Comparison of ENCODE assay signal across 7 cellular contexts in the genomic region with DNA sequence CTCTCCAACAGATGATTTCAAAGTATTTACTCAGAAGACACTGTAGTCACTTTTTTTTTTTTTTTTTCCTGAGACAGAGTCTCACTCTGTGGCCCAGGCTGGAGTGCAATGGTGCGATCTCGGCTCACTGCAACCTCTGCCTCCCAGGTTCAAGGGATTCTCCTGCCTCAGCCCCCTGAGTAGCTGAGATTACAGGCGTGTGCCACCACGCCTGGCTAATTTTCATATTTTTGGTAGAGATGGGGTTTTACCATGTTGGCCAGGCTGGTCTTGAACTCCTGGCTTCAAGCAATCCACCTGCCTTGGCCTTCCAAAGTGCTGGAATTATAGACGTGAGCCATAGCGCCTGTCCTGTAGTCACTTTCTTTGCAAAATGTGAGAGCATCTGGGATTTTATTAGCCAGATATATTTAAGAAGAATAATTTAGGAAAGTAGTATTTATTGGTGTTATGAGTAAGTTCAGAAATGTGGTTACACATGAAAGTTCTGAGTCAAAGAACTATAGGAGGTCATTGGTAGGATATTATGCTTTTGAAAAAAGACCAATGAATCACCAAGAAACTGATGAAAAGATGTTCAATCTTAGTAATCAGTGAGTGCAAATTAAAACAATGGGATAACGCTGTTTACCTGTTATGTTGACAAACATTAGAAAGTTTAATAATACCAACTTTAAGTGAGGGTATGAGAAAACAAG.
DNase-seq lines count a peak whose midpoint lies in the region; ATAC-seq, FAIRE-seq and TF ChIP-seq lines count a peak whose summit lies in the region.
"Not testable (repeated sequence)": the region's sequence is repeated elsewhere in the genome, so short reads cannot be mapped to it uniquely, and the experiment has no call there.

No MANE protein-coding gene starts in this region.

- H2AK9ac ChIP-seq in IMR-90 (replicated peaks; ENCODE audit: low read depth, low read length, poor library complexity) = not testable (repeated sequence)

- not testable (repeated sequence) for H4K8ac ChIP-seq in IMR-90 (ENCODE audit: low read depth in 2 of 2, low read length in 2 of 2)

- peaks cover 19% of the 10 kb centered on the region for H3K36me3 Mint-ChIP-seq in activated CD4-positive, alpha-beta T cell treated with anti-CD3 and anti-CD28 coated beads for 36 hours (ENCODE audit: low read depth)
- H3K36me3 Mint-ChIP-seq in activated CD8-positive, alpha-beta T cell treated with anti-CD3 and anti-CD28 coated beads for 36 hours (ENCODE audit: low read depth) = peaks cover 15% of the 10 kb centered on the region
- peaks cover 1 to 11% of the 10 kb centered on the region in 2 donors for H3K36me3 Mint-ChIP-seq in activated T-cell treated with anti-CD3 and anti-CD28 coated beads, Interleukin-2, amount 50 U/mL, for 72 hours (ENCODE audit: insufficient read depth in 2 of 2)
- not testable (repeated sequence) for H3K36me3 Mint-ChIP-seq in activated naive CD8-positive, alpha-beta T cell

- H3K27me3 ChIP-seq in IMR-90 (ENCODE audit: control insufficient read depth, insufficient read depth, low read length) = not testable (repeated sequence)

- CTCF ChIA-PET in IMR-90 (lab: Yijun Ruan, JAX) = interaction anchor here (1.0 kb wide), 1 partner anchor 10 kb away, joined by 4 read pairs; no protein-coding TSS in a partner anchor
- CTCF ChIA-PET in activated CD4-positive, alpha-beta T cell treated with anti-CD3 and anti-CD28 coated beads for 36 hours (lab: Charles Lee) = interaction anchor here (0.5 kb wide), 1 partner anchor 1364 kb away, joined by 4 read pairs; no protein-coding TSS in a partner anchor
- CTCF ChIA-PET in activated CD8-positive, alpha-beta T cell treated with anti-CD3 and anti-CD28 coated beads for 36 hours (lab: Charles Lee) = not testable (repeated sequence)

- H4K20me1 ChIP-seq in IMR-90 (ENCODE audit: insufficient read depth, low read length) = not testable (repeated sequence)

- intact Hi-C loops in IMR-90 (cut with micrococcal nuclease) = not testable (repeated sequence)
- intact Hi-C loops in activated CD4-positive, alpha-beta T cell treated with anti-CD3 and anti-CD28 coated beads for 36 hours (cut with DNase I, micrococcal nuclease) = loop anchor here in 1 of 2 experiments (2.0 kb wide), 2 partner anchors 33 to 75 kb away; no protein-coding TSS in a partner anchor
- intact Hi-C loops in activated CD8-positive, alpha-beta T cell treated with anti-CD3 and anti-CD28 coated beads for 36 hours (cut with micrococcal nuclease) = loop anchor here (2.0 kb wide), 1 partner anchor 31 kb away; no protein-coding TSS in a partner anchor

- H3K18ac ChIP-seq in IMR-90 (ENCODE audit: low read depth, low read length) = not testable (repeated sequence)

- POLR2A ChIA-PET in IMR-90 (lab: Charles Lee; ENCODE audit: unreplicated experiment); activated CD4-positive, alpha-beta T cell treated with anti-CD3 and anti-CD28 coated beads for 36 hours (lab: Charles Lee); activated CD8-positive, alpha-beta T cell treated with anti-CD3 and anti-CD28 coated beads for 36 hours (lab: Charles Lee): not testable (repeated sequence)

- not testable (repeated sequence) for H3K9me1 ChIP-seq in IMR-90 (ENCODE audit: insufficient read depth, low read length)

- ATAC-seq in IMR-90 (ENCODE audit: low read depth) = peak; percentile 17; the same call in 1 of the 2 replicates
- peak; percentile 87 for ATAC-seq in activated CD4-positive, alpha-beta T cell treated with anti-CD3 and anti-CD28 coated beads for 36 hours
- peak; percentile 90 for ATAC-seq in activated CD8-positive, alpha-beta T cell treated with anti-CD3 and anti-CD28 coated beads for 36 hours
- peak; percentile 88 for ATAC-seq in activated T-cell treated with anti-CD3 and anti-CD28 coated beads, Interleukin-2, amount 50 U/mL, for 72 hours (replicated peaks in 1 of 2)

- peaks cover 11% of the 10 kb centered on the region for H3K36me3 ChIP-seq in IMR-90 (ENCODE audit: control insufficient read depth, insufficient read depth, low read length)

- not testable (repeated sequence) for DNase-seq in D721Med (ENCODE audit: insufficient read length, low spot score); activated CD4-positive, alpha-beta T cell treated with anti-CD3 and anti-CD28 coated beads for 36 hours
- peak; percentile 29 for DNase-seq in IMR-90
- peak; percentile 17 for DNase-seq in activated CD8-positive, alpha-beta T cell treated with anti-CD3 and anti-CD28 coated beads for 36 hours
- peak; percentile 3 to 14 for DNase-seq in activated T-cell treated with anti-CD3 and anti-CD28 coated beads, Interleukin-2, amount 50 U/mL, for 72 hours
- DNase-seq in stimulated activated CD4-positive, alpha-beta T cell treated with anti-CD3 and anti-CD28 coated beads, Interleukin-15, amount 100 ng/mL, for 24 hours = peak; percentile 9

- TF ChIP-seq RAD21 in IMR-90 (IDR thresholded peaks at IDR 0.05; ENCODE audit: low read length) = not testable (repeated sequence)

- not testable (repeated sequence) for H3K9ac ChIP-seq in IMR-90 (ENCODE audit: low read depth, low read length)

- not testable (repeated sequence) for BruUV-seq in IMR-90 (replicated peaks; lab: Mats Ljungman, UMichigan)

- TF ChIP-seq POLR2A in IMR-90 (IDR thresholded peaks at IDR 0.05; ENCODE audit: low read depth, low read length) = not testable (repeated sequence)

- not testable (repeated sequence) for H2BK5ac ChIP-seq in IMR-90 (ENCODE audit: low read depth, low read length, poor library complexity, severe bottlenecking)

- not testable (repeated sequence) for H3K4me3 ChIP-seq in IMR-90 (ENCODE audit: insufficient read depth, low read depth, low read length)

- not testable (repeated sequence) for H3K27ac ChIP-seq in IMR-90 (ENCODE audit: insufficient read depth, low read length)

- H2BK15ac ChIP-seq in IMR-90 (ENCODE audit: low read depth, low read length) = not testable (repeated sequence)

- H3K4me1 Mint-ChIP-seq in activated CD4-positive, alpha-beta T cell treated with anti-CD3 and anti-CD28 coated beads for 36 hours; activated naive CD8-positive, alpha-beta T cell (ENCODE audit: low read depth): not testable (repeated sequence)
- peaks cover 11% of the 10 kb centered on the region for H3K4me1 Mint-ChIP-seq in activated CD8-positive, alpha-beta T cell treated with anti-CD3 and anti-CD28 coated beads for 36 hours (ENCODE audit: low read depth)
- H3K4me1 Mint-ChIP-seq in activated T-cell treated with anti-CD3 and anti-CD28 coated beads, Interleukin-2, amount 50 U/mL, for 72 hours (ENCODE audit: low read depth) = peaks cover 19% of the 10 kb centered on the region

- peak; percentile 86 for FAIRE-seq in D721Med (lab: Jason Lieb, UNC)

- not testable (repeated sequence) for H2BK20ac ChIP-seq in IMR-90 (ENCODE audit: low read depth, low read length)

- not testable (repeated sequence) for TF ChIP-seq CTCF in D721Med (IDR thresholded peaks at IDR 0.05; ENCODE audit: insufficient read depth, missing control alignments); IMR-90 (conservative IDR thresholded peaks at IDR 0.05; ENCODE audit: low read depth, low read length); activated CD8-positive, alpha-beta T cell treated with anti-CD3 and anti-CD28 coated beads for 36 hours (IDR thresholded peaks at IDR 0.05)

- H2AK5ac ChIP-seq in IMR-90 (ENCODE audit: low read depth, low read length) = not testable (repeated sequence)

- H3K56ac ChIP-seq in IMR-90 (ENCODE audit: extremely low read depth, insufficient read depth, low read length) = not testable (repeated sequence)

- H3K9me3 Mint-ChIP-seq in activated CD4-positive, alpha-beta T cell treated with anti-CD3 and anti-CD28 coated beads for 36 hours (ENCODE audit: low read depth); activated CD8-positive, alpha-beta T cell treated with anti-CD3 and anti-CD28 coated beads for 36 hours; activated T-cell treated with anti-CD3 and anti-CD28 coated beads, Interleukin-2, amount 50 U/mL, for 72 hours; activated naive CD8-positive, alpha-beta T cell (ENCODE audit: low read depth): not testable (repeated sequence)

- dilution Hi-C loops in IMR-90 (cut with HindIII; ENCODE audit: low sequenced_read_pairs, unreplicated experiment) = not testable (repeated sequence)

- H3K4ac ChIP-seq in IMR-90 (ENCODE audit: low read depth, low read length) = not testable (repeated sequence)

- not testable (repeated sequence) for H3K27ac Mint-ChIP-seq in activated CD4-positive, alpha-beta T cell treated with anti-CD3 and anti-CD28 coated beads for 36 hours; activated CD8-positive, alpha-beta T cell treated with anti-CD3 and anti-CD28 coated beads for 36 hours; activated T-cell treated with anti-CD3 and anti-CD28 coated beads, Interleukin-2, amount 50 U/mL, for 72 hours
- peak overlapping the region; percentile 54 for H3K27ac Mint-ChIP-seq in activated naive CD8-positive, alpha-beta T cell

- H3K4me3 Mint-ChIP-seq in activated CD4-positive, alpha-beta T cell treated with anti-CD3 and anti-CD28 coated beads for 36 hours; activated CD8-positive, alpha-beta T cell treated with anti-CD3 and anti-CD28 coated beads for 36 hours; activated naive CD8-positive, alpha-beta T cell: not testable (repeated sequence)
- peak overlapping the region; percentile 17 to 20 for H3K4me3 Mint-ChIP-seq in activated T-cell treated with anti-CD3 and anti-CD28 coated beads, Interleukin-2, amount 50 U/mL, for 72 hours

- H3K23ac ChIP-seq in IMR-90 (ENCODE audit: low read depth, low read length) = not testable (repeated sequence)

- not testable (repeated sequence) for H3K14ac ChIP-seq in IMR-90 (replicated peaks; ENCODE audit: low read depth, low read length)

- H4K5ac ChIP-seq in IMR-90 (ENCODE audit: low read depth, low read length) = not testable (repeated sequence)

- not testable (repeated sequence) for H3K27me3 Mint-ChIP-seq in activated CD4-positive, alpha-beta T cell treated with anti-CD3 and anti-CD28 coated beads for 36 hours; activated CD8-positive, alpha-beta T cell treated with anti-CD3 and anti-CD28 coated beads for 36 hours; activated T-cell treated with anti-CD3 and anti-CD28 coated beads, Interleukin-2, amount 50 U/mL, for 72 hours (ENCODE audit: low read depth); activated naive CD8-positive, alpha-beta T cell

- not testable (repeated sequence) for H3K9me3 ChIP-seq in IMR-90 (ENCODE audit: control insufficient read depth, insufficient read depth, low read length)

- H4K91ac ChIP-seq in IMR-90 (ENCODE audit: insufficient read depth, low read depth, low read length) = not testable (repeated sequence)

- H3K79me1 ChIP-seq in IMR-90 (ENCODE audit: low read depth in 1 of 2, low read length in 2 of 2) = not testable (repeated sequence)

- not testable (repeated sequence) for H3K4me2 ChIP-seq in IMR-90 (ENCODE audit: low read depth, low read length)

- WGBS in IMR-90 (ENCODE audit: extremely low coverage in 2 of 2, insufficient read length in 1 of 2), 2 experiments = 93% methylated on average over 2 of the region's 7 CpGs; no CpG with 5 or more reads in 1 of the 2 experiments

- H3K4me1 ChIP-seq in IMR-90 (ENCODE audit: control insufficient read depth, insufficient read depth, low read length) = not testable (repeated sequence)

- not testable (repeated sequence) for H2AFZ ChIP-seq in IMR-90 (replicated peaks; ENCODE audit: low read length, poor library complexity)

- in situ Hi-C loops in IMR-90 (cut with MboI; ENCODE audit: low sequenced_read_pairs) = not testable (repeated sequence)

- not testable (repeated sequence) for H2BK120ac ChIP-seq in IMR-90 (ENCODE audit: low read depth, low read length)

Comparison
In these comparisons a context has a peak if more than half of its experiments do, and no peak if none do; other contexts are left out.
1. ATAC-seq: peak in every context shown above with its lines; median percentile 90 in activated CD8-positive, alpha-beta T cell treated with anti-CD3 and anti-CD28 coated beads for 36 hours; 88 in activated T-cell treated with anti-CD3 and anti-CD28 coated beads, Interleukin-2, amount 50 U/mL, for 72 hours; 87 in activated CD4-positive, alpha-beta T cell treated with anti-CD3 and anti-CD28 coated beads for 36 hours; 17 in IMR-90.